9 cellular contexts compared by ENCODE assay signal in the genomic region with DNA sequence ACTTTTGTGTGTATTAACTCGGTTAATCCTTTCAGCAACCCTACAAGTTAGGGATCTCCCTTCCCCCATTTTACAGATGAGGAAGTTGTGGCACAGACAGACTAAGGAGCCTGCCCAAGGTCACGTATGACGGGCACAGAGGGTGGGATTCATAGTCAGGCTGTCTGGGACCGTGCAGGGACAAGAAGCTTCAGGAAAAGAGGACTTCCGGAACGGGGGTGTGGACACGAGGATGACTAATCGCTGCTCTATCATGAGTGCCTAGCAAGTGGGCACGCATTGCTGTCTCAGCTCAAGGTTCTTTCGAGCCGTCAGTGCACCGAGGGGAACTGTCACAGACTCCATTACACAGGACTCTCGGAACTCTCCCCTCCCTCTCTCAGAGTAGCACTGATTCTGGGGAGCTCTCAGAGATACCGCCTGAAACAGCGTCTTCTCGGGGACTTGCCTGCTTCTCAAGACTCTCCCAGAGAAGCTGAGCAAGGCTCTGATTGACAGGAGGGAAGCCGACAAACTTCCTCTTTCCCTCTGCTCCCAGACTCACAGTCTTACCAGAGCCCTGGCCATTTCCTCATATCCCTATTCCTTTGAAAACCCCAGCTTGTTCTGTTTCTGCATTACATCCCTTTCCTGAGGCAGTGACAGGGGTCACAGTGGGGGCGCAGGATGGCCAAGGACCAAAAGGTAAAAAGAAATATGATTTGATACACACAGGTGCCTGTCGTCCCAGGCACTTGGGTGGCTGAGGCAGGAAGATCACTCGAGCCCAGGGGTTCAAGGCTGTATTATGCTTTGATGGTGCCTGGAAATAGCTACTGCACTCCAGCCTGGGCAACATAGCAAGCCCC. TPM values are rescaled to one million over a fixed set of nuclear protein-coding genes. Genes with fewer than 3 reads are reported as not detected.
DNase-seq lines count a peak whose midpoint lies in the region; ATAC-seq and TF ChIP-seq lines count a peak whose summit lies in the region.
"Had no signal": no experiment of that assay in that cellular context is flagged by ENCODE, and none has a peak within 500 bp of the region (broad histone marks: within the 10 kb centered on the region; RNA-seq: fewer than 3 reads in every experiment).

No MANE protein-coding gene starts in this region.

- ATAC-seq in left lobe of liver (peak; percentile 61), HG03342 (IDR thresholded peaks at IDR 0.05; ENCODE audit: unreplicated experiment) (no peak)

- no peak overlapping the region for H3K27ac Mint-ChIP-seq in activated T-helper 1 cell treated with anti-CD3 and anti-CD28 coated beads, Interleukin-12 subunit alpha, Interleukin-12 subunit beta, Interleukin-2, Interleukin-4 antibody, amounts not matched to agents 30 ng/mL and 10 ng/mL and 1 ng/mL, durations not matched to agents 14 hours and 24 hours and 36 hours

- H3K4me1 ChIP-seq in testis (peaks cover 15% of the 10 kb centered on the region), BE2C (no peaks in the 10 kb centered on the region)
- H3K4me1 ChIP-seq: thyroid gland had no signal

- H3K4me1 Mint-ChIP-seq in activated T-helper 1 cell treated with anti-CD3 and anti-CD28 coated beads, Interleukin-12 subunit alpha, Interleukin-12 subunit beta, Interleukin-2, Interleukin-4 antibody, amounts not matched to agents 30 ng/mL and 10 ng/mL and 1 ng/mL, durations not matched to agents 14 hours and 24 hours and 36 hours (ENCODE audit: low read depth): peaks cover 16% of the 10 kb centered on the region

- H3K27me3 ChIP-seq in testis (no peaks in the 10 kb centered on the region), BE2C (no peaks in the 10 kb centered on the region)
- H3K27me3 ChIP-seq: thyroid gland had no signal

- H3K27me3 Mint-ChIP-seq in activated T-helper 1 cell treated with anti-CD3 and anti-CD28 coated beads, Interleukin-12 subunit alpha, Interleukin-12 subunit beta, Interleukin-2, Interleukin-4 antibody, amounts not matched to agents 30 ng/mL and 10 ng/mL and 1 ng/mL, durations not matched to agents 14 hours and 24 hours and 36 hours (ENCODE audit: insufficient read depth): peaks cover 49% of the 10 kb centered on the region

- H3K36me3 ChIP-seq in testis (ENCODE audit: low read depth, missing control alignments) (no peaks in the 10 kb centered on the region), BE2C (no peaks in the 10 kb centered on the region)
- H3K36me3 ChIP-seq: thyroid gland had no signal

- no peaks in the 10 kb centered on the region for H3K9me3 ChIP-seq in testis
- H3K9me3 ChIP-seq in BE2C: no peaks in the 10 kb centered on the region
- H3K9me3 ChIP-seq: thyroid gland had no signal

- H3K4me3 ChIP-seq in testis (no peak overlapping the region), BE2C (ENCODE audit: low read depth, low read length) (no peak overlapping the region)
- H3K4me3 ChIP-seq: thyroid gland had no signal

- no peak overlapping the region for H3K27ac ChIP-seq in testis

- no peaks in the 10 kb centered on the region for H3K36me3 Mint-ChIP-seq in activated T-helper 1 cell treated with anti-CD3 and anti-CD28 coated beads, Interleukin-12 subunit alpha, Interleukin-12 subunit beta, Interleukin-2, Interleukin-4 antibody, amounts not matched to agents 30 ng/mL and 10 ng/mL and 1 ng/mL, durations not matched to agents 14 hours and 24 hours and 36 hours (ENCODE audit: low read depth)

- no peak for TF ChIP-seq POLR2A in testis (IDR thresholded peaks at IDR 0.05)

- H3K9me3 Mint-ChIP-seq in activated T-helper 1 cell treated with anti-CD3 and anti-CD28 coated beads, Interleukin-12 subunit alpha, Interleukin-12 subunit beta, Interleukin-2, Interleukin-4 antibody, amounts not matched to agents 30 ng/mL and 10 ng/mL and 1 ng/mL, durations not matched to agents 14 hours and 24 hours and 36 hours: peaks cover 7% of the 10 kb centered on the region

- intact Hi-C loops in activated T-helper 1 cell treated with anti-CD3 and anti-CD28 coated beads, Interleukin-12 subunit alpha, Interleukin-12 subunit beta, Interleukin-2, Interleukin-4 antibody, amounts not matched to agents 30 ng/mL and 10 ng/mL and 1 ng/mL, durations not matched to agents 14 hours and 24 hours and 36 hours (cut with micrococcal nuclease): loop anchor here (5.0 kb wide), 1 partner anchor 36 kb away; no protein-coding TSS in a partner anchor
- intact Hi-C loops in testis (cut with DNase I; ENCODE audit: low total_unique reads): no loop called here

- TF ChIP-seq CTCF in testis (IDR thresholded peaks at IDR 0.05) (no peak), BE2C (IDR thresholded peaks at IDR 0.05; ENCODE audit: low read depth, low read length) (no peak)

- peak; percentile 9 for DNase-seq in activated T-cell treated with anti-CD3 and anti-CD28 coated beads for 24 hours (ENCODE audit: low read depth)
- DNase-seq in activated T-cell treated with anti-CD3 and anti-CD28 coated beads, Interleukin-2, amount 50 U/mL, for 1 hour: no peak
- no peak for DNase-seq in activated T-helper 1 cell treated with anti-CD3 and anti-CD28 coated beads, Interleukin-12 subunit alpha, Interleukin-12 subunit beta, Interleukin-2, Interleukin-4 antibody, amounts not matched to agents 30 ng/mL and 10 ng/mL and 1 ng/mL, durations not matched to agents 14 hours and 24 hours and 36 hours (ENCODE audit: low spot score)
- no peak for DNase-seq in left lobe of liver (ENCODE audit: low spot score)
- DNase-seq in testis: peak; percentile 43
- no peak for DNase-seq in BE2C
- no peak for DNase-seq in cerebellar nuclear complex (lab: John Stamatoyannopoulos, UW)

- 57 to 75% methylated on average over 14 to 20 of the region's 20 CpGs for WGBS in testis, 2 donors

- H3K4me3 Mint-ChIP-seq in activated T-helper 1 cell treated with anti-CD3 and anti-CD28 coated beads, Interleukin-12 subunit alpha, Interleukin-12 subunit beta, Interleukin-2, Interleukin-4 antibody, amounts not matched to agents 30 ng/mL and 10 ng/mL and 1 ng/mL, durations not matched to agents 14 hours and 24 hours and 36 hours: peak overlapping the region; percentile 21

RNA-seq across cellular contexts. Expression of gene FHAD1, which starts 14.4 kb away (rescaled TPM):
- not detected in 2 replicates for total RNA-seq in activated T-helper 1 cell treated with anti-CD3 and anti-CD28 coated beads, Interleukin-12 subunit alpha, Interleukin-12 subunit beta, Interleukin-2, Interleukin-4 antibody, amounts not matched to agents 30 ng/mL and 10 ng/mL and 1 ng/mL, durations not matched to agents 14 hours and 24 hours and 36 hours
- not detected for total RNA-seq in left lobe of liver
- 10 to 100 TPM; 22.0 to 73.3 TPM for total RNA-seq in testis
- polyA plus RNA-seq in testis (ENCODE audit: insufficient read depth, low read depth, low replicate concordance): 59.0 TPM
- polyA plus RNA-seq in BE2C (2012; ENCODE audit: insufficient read depth, insufficient read length, low read depth): 5.8 TPM

Comparison
In these comparisons a context has a peak if more than half of its experiments do, and no peak if none do; other contexts are left out.
1. DNase-seq: peak in activated T-cell treated with anti-CD3 and anti-CD28 coated beads for 24 hours (single experiment) and testis (single experiment); none in activated T-cell treated with anti-CD3 and anti-CD28 coated beads, Interleukin-2, amount 50 U/mL, for 1 hour (single experiment), activated T-helper 1 cell treated with anti-CD3 and anti-CD28 coated beads, Interleukin-12 subunit alpha, Interleukin-12 subunit beta, Interleukin-2, Interleukin-4 antibody, amounts not matched to agents 30 ng/mL and 10 ng/mL and 1 ng/mL, durations not matched to agents 14 hours and 24 hours and 36 hours (single experiment), left lobe of liver (single experiment), BE2C (single experiment) and cerebellar nuclear complex (0 of 2).
2. RNA of gene FHAD1, which starts 14.4 kb away (total RNA-seq): 22.0 to 73.3 TPM in testis; not detected in activated T-helper 1 cell treated with anti-CD3 and anti-CD28 coated beads, Interleukin-12 subunit alpha, Interleukin-12 subunit beta, Interleukin-2, Interleukin-4 antibody, amounts not matched to agents 30 ng/mL and 10 ng/mL and 1 ng/mL, durations not matched to agents 14 hours and 24 hours and 36 hours and not detected in left lobe of liver (single experiment); every median in the first group is over 10 times any median in the second.